Comparison of ENCODE assay signal across 11 cellular contexts in the genomic region with DNA sequence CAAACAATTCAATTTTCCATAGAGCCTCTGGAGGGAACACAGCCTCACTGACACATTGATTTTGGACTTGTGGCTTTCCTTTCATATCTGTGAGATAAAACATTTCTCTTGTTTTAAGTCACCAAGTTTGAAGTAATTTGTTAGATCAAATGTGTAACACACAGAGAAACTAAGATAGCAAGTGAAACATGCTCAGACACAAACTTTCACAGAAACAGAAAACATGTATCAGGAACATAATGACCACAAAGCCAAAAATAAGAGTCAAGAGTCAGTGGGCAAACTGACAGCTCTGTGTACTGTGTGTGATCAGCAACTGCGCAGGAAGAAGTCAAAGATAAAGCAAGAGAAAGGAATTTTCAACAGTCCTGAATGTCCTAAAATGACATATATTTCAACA.
DNase-seq lines count a peak whose midpoint lies in the region; ATAC-seq lines count a peak whose summit lies in the region.
"Had no signal": no experiment of that assay in that cellular context is flagged by ENCODE, and none has a peak within 500 bp of the region (broad histone marks: within the 10 kb centered on the region; RNA-seq: fewer than 3 reads in every experiment).

No MANE protein-coding gene starts in this region.

- no peaks in the 10 kb centered on the region for H3K27me3 Mint-ChIP-seq in immature natural killer cell (ENCODE audit: low read depth in 3 of 3)
- H3K27me3 Mint-ChIP-seq: activated CD4-positive, alpha-beta memory T cell treated with anti-CD3 and anti-CD28 coated beads for 36 hours had no signal

- DNase-seq in Kasumi-1 (lab: John Stamatoyannopoulos, UW) (no peak), immature natural killer cell (no peak), germinal center (ENCODE audit: low spot score) (no peak), 8988T (no peak)
- DNase-seq: activated CD4-positive, alpha-beta memory T cell treated with anti-CD3 and anti-CD28 coated beads for 36 hours; gastrocnemius medialis; NCI-H1417 treated with DMSO at 0.1 percent for 48 hours had no signal

- peaks cover 9 to 57% (median 39%) of the 10 kb centered on the region in 6 donors for H3K9me3 Mint-ChIP-seq in immature natural killer cell

- H3K4me1 Mint-ChIP-seq in immature natural killer cell, result no peaks in the 10 kb centered on the region

- H3K27ac Mint-ChIP-seq in immature natural killer cell, result no peak overlapping the region
- H3K27ac Mint-ChIP-seq: activated CD4-positive, alpha-beta memory T cell treated with anti-CD3 and anti-CD28 coated beads for 36 hours had no signal

- ATAC-seq in GM18508 (IDR thresholded peaks at IDR 0.05; ENCODE audit: insufficient read depth, unreplicated experiment) (peak; percentile 89), GM21360 (IDR thresholded peaks at IDR 0.05; ENCODE audit: unreplicated experiment) (peak; percentile 98), HG02938 (IDR thresholded peaks at IDR 0.05; ENCODE audit: unreplicated experiment) (peak; percentile 98), HG03571 (IDR thresholded peaks at IDR 0.05; ENCODE audit: unreplicated experiment) (peak; percentile 93)
- ATAC-seq: gastrocnemius medialis had no signal

- H3K36me3 Mint-ChIP-seq in immature natural killer cell, result peaks cover 0 to 6% (median 0%) of the 10 kb centered on the region in 3 donors
- H3K36me3 Mint-ChIP-seq: activated CD4-positive, alpha-beta memory T cell treated with anti-CD3 and anti-CD28 coated beads for 36 hours had no signal

- H3K4me3 Mint-ChIP-seq in immature natural killer cell, result no peak overlapping the region
- H3K4me3 Mint-ChIP-seq: activated CD4-positive, alpha-beta memory T cell treated with anti-CD3 and anti-CD28 coated beads for 36 hours had no signal
